11 cellular contexts compared by ENCODE assay signal in the genomic region with DNA sequence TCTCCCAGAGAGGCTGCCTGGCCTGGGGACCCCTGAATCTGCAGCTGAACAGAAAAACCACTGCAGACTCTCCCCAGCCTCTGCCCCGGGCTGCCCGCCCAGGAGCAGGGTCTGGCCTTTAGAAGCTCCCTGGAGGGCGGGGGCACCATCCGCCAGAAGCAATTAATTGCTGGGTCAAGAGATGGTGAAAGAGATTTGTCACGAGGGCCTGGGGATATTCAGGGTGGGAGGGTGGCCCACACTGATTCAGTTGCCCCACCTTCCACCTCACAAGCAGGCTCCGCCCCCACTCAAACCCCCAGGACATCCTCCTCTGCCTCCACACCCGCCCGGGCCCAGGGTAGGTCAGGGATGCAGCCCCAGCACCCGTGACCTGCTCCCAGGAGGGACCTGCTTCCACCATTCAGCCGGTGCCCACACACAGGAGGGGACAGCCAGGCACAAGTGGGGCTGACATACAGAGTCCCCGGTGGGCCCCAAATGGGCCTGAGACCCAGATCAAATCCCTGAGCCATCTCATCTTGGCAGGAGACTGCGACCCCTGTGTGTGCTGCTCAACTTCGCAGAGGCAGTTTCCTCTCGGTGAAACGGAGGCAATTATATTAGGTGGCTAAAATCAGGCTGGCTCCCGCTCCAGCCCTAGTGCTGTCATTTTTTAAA. TPM values are rescaled to one million over a fixed set of nuclear protein-coding genes. Genes with fewer than 3 reads are reported as not detected.
A peak's percentile ranks its signal among the peaks of the same experiment; 100 is the strongest.
DNase-seq lines count a peak whose midpoint lies in the region; ATAC-seq and TF ChIP-seq lines count a peak whose summit lies in the region.
"Had no signal": no experiment of that assay in that cellular context is flagged by ENCODE, and none has a peak within 500 bp of the region (broad histone marks: within the 10 kb centered on the region; RNA-seq: fewer than 3 reads in every experiment).

No MANE protein-coding gene starts in this region.

- H3K36me3 ChIP-seq in left ventricle myocardium inferior, result no peaks in the 10 kb centered on the region
- no peaks in the 10 kb centered on the region for H3K36me3 ChIP-seq in vagina

- no peak for TF ChIP-seq CTCF in left ventricle myocardium inferior (IDR thresholded peaks at IDR 0.05; ENCODE audit: borderline replicate concordance)
- no peak for TF ChIP-seq CTCF in vagina (IDR thresholded peaks at IDR 0.05)

- no peak for ATAC-seq in right cardiac atrium

- DNase-seq in right cardiac atrium (peak in 2 of 3 donors; percentile 53 to 64), left ventricle myocardium inferior (no peak), SK-N-DZ (ENCODE audit: low spot score) (peak; percentile 98), left kidney (ENCODE audit: low read depth, low spot score) (peak; percentile 82), vagina (ENCODE audit: extremely low spot score in 2 of 2) (no peak), cerebellum (ENCODE audit: low spot score) (no peak)
- no peak for DNase-seq in activated naive CD4-positive, alpha-beta T cell (lab: John Stamatoyannopoulos, UW)
- DNase-seq in stimulated activated CD4-positive, alpha-beta T cell treated with anti-CD3 and anti-CD28 coated beads, Interleukin-2, amount 100 ng/mL, for 48 hours, result no peak
- DNase-seq: mammary epithelial cell; stimulated activated CD8-positive, alpha-beta memory T cell treated with anti-CD3 and anti-CD28 coated beads, Interleukin-4, amount 100 ng/mL, for 48 hours had no signal

- intact Hi-C loops in right cardiac atrium (cut with DNase I) (no loop called here), left ventricle myocardium inferior (cut with micrococcal nuclease) (no loop called here), vagina (cut with DNase I) (no loop called here)

- H3K27ac ChIP-seq in right cardiac atrium (ENCODE audit: low read length), result no peak overlapping the region
- no peak overlapping the region for H3K27ac ChIP-seq in left ventricle myocardium inferior (replicated peaks)
- H3K27ac ChIP-seq in vagina, result peak overlapping the region; percentile 64

- no peaks in the 10 kb centered on the region for H3K9me3 ChIP-seq in right cardiac atrium (ENCODE audit: control insufficient read depth, low read length)
- H3K9me3 ChIP-seq in left ventricle myocardium inferior (replicated peaks), result no peaks in the 10 kb centered on the region
- H3K9me3 ChIP-seq in vagina, result no peaks in the 10 kb centered on the region

- peaks cover 26% of the 10 kb centered on the region for H3K4me1 ChIP-seq in right cardiac atrium (ENCODE audit: control insufficient read depth, insufficient read depth, low read length)
- H3K4me1 ChIP-seq in left ventricle myocardium inferior, result peaks cover 70% of the 10 kb centered on the region
- H3K4me1 ChIP-seq in vagina, result peaks cover 79% of the 10 kb centered on the region

- 50% methylated on average over 16 of the region's 16 CpGs for WGBS in right cardiac atrium

- no peaks in the 10 kb centered on the region for H3K27me3 ChIP-seq in right cardiac atrium (ENCODE audit: control insufficient read depth, insufficient read depth)
- no peaks in the 10 kb centered on the region for H3K27me3 ChIP-seq in left ventricle myocardium inferior (ENCODE audit: low read depth)
- H3K27me3 ChIP-seq in vagina, result no peaks in the 10 kb centered on the region

- no peak for TF ChIP-seq POLR2A in vagina (IDR thresholded peaks at IDR 0.05)

- H3K4me3 ChIP-seq in right cardiac atrium (ENCODE audit: low read length) (no peak overlapping the region), left ventricle myocardium inferior (no peak overlapping the region), vagina (no peak overlapping the region)
- H3K4me3 ChIP-seq: skin epidermis had no signal

RNA-seq across cellular contexts. Expression of a gene that starts 23.0 kb away (rescaled TPM):
- total RNA-seq in right cardiac atrium (100 to 1,000 TPM; 137 to 166 (median 146) TPM), left ventricle myocardium inferior (152 TPM), vagina (120 TPM), cerebellum (34.7 TPM)
- 66.4 TPM for polyA plus RNA-seq in right cardiac atrium
- 11.5 and 13.0 TPM in 2 replicates for polyA plus RNA-seq in SK-N-DZ (2014; cell fraction: cytosol; rRNA removed)
- 19.1 and 41.1 TPM in 2 replicates for polyA plus RNA-seq in SK-N-DZ (2014; cell fraction: nucleus; rRNA removed)

Comparison
In these comparisons a context has a peak if more than half of its experiments do, and no peak if none do; other contexts are left out.
1. DNase-seq: peak in right cardiac atrium (2 of 3), SK-N-DZ (single experiment) and left kidney (single experiment); none in left ventricle myocardium inferior (single experiment), vagina (0 of 2), cerebellum (single experiment), activated naive CD4-positive, alpha-beta T cell (0 of 4) and stimulated activated CD4-positive, alpha-beta T cell treated with anti-CD3 and anti-CD28 coated beads, Interleukin-2, amount 100 ng/mL, for 48 hours (0 of 2).